ENCODE assay signal across 13 cellular contexts in the genomic region with DNA sequence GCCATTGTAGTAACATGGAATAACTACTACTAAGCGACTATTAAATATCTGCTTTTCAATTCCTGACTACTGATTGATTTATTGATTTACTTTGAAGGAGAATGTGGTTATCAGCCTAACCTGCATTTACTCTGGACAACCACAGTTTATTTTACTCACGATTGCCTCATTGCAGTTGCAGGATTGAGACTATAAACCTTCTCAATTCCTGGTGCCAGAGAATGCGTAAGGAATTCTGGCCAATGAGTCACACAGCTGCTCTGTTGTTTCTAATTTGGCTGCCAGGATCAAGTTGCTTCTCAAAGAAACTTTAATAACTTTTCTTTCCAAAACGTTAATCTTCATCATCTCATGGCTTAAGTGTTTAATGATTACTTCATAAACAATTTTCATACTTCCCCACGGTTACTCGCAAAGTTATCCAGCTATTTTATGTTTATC. TPM values are rescaled to one million over a fixed set of nuclear protein-coding genes. Genes with fewer than 3 reads are reported as not detected.
A peak's percentile ranks its signal among the peaks of the same experiment; 100 is the strongest.
DNase-seq lines count a peak whose midpoint lies in the region; FAIRE-seq and TF ChIP-seq lines count a peak whose summit lies in the region.
"Had no signal": no experiment of that assay in that cellular context is flagged by ENCODE, and none has a peak within 500 bp of the region (broad histone marks: within the 10 kb centered on the region; RNA-seq: fewer than 3 reads in every experiment).

No MANE protein-coding gene starts in this region.

- TF ChIP-seq CTCF in bronchial epithelial cell (IDR thresholded peaks at IDR 0.05; ENCODE audit: insufficient read depth, low read length, severe bottlenecking): no peak
- peak in 1 of 5 experiments; percentile 21 for TF ChIP-seq CTCF in transverse colon (IDR thresholded peaks at IDR 0.05)
- no peak for TF ChIP-seq CTCF in GM13977 (IDR thresholded peaks at IDR 0.05; ENCODE audit: extremely low read depth, insufficient read depth, missing control alignments)

- no peaks in the 10 kb centered on the region for H3K9me3 ChIP-seq in transverse colon

- H3K27me3 ChIP-seq in bronchial epithelial cell (ENCODE audit: control insufficient read depth, insufficient read depth, low read length) (no peaks in the 10 kb centered on the region), transverse colon (no peaks in the 10 kb centered on the region)

- intact Hi-C loops in transverse colon (cut with DNase I; ENCODE audit: low total_unique reads): no loop called here

- no peak overlapping the region for H3K4me3 ChIP-seq in bronchial epithelial cell (ENCODE audit: low read depth, low read length)
- H3K4me3 ChIP-seq in transverse colon: no peak overlapping the region
- H3K4me3 ChIP-seq: coronary artery, HAP-1 had no signal

- in situ Hi-C loops in transverse colon (cut with MboI; ENCODE audit: low pct_ligation_motif_present in 1 of 4, low pct_unique_long_range_greater_than_20kb in 1 of 4, low sequenced_read_pairs in 3 of 4): no loop called here
- in situ Hi-C loops in GM13977 (cut with MboI; ENCODE audit: low pct_unique_long_range_greater_than_20kb, low sequenced_read_pairs, unreplicated experiment): no loop called here

- DNase-seq in HS-27A (ENCODE audit: low read depth) (peak; percentile 91), bronchial epithelial cell (ENCODE audit: low read depth) (peak; percentile 88), islet precursor cell (peak; percentile 82), transverse colon (peak; percentile 9), NK-92 (lab: John Stamatoyannopoulos, UW; ENCODE audit: unreplicated experiment) (no peak), 8988T (no peak), GM13977 (ENCODE audit: low spot score) (no peak)
- DNase-seq in stimulated activated naive CD4-positive, alpha-beta T cell (lab: John Stamatoyannopoulos, UW): no peak
- DNase-seq: MM.1S, naive B cell, SHP77 had no signal

- WGBS in transverse colon (ENCODE audit: low coverage in 1 of 2), 2 donors: 38% methylated on average over 6 of the region's 6 CpGs

- no peaks in the 10 kb centered on the region for H3K36me3 ChIP-seq in bronchial epithelial cell (ENCODE audit: control insufficient read depth, insufficient read depth, low read length)
- no peaks in the 10 kb centered on the region for H3K36me3 ChIP-seq in transverse colon
- H3K36me3 ChIP-seq: HAP-1 had no signal

- FAIRE-seq in bronchial epithelial cell (lab: Jason Lieb, UNC): no peak

- TF ChIP-seq POLR2A in transverse colon (IDR thresholded peaks at IDR 0.05): no peak

- TF ChIP-seq EP300 in transverse colon (IDR thresholded peaks at IDR 0.05; ENCODE audit: low read depth): no peak

- H3K4me1 ChIP-seq in transverse colon: no peaks in the 10 kb centered on the region

- H3K27ac ChIP-seq in transverse colon: peak overlapping the region in 2 of 4 donors; percentile 17 to 36

RNA-seq across cellular contexts. Expression of a gene that starts 13.1 kb away (rescaled TPM):
- total RNA-seq in bronchial epithelial cell (4.5 and 9.1 TPM in 2 replicates), transverse colon (10 to 100 TPM; 10.2 to 26.9 (median 16.9) TPM)

Comparison
In these comparisons a context has a peak if more than half of its experiments do, and no peak if none do; other contexts are left out.
1. DNase-seq: peak in HS-27A (single experiment), bronchial epithelial cell (single experiment), islet precursor cell (single experiment) and transverse colon (single experiment); none in NK-92 (single experiment), stimulated activated naive CD4-positive, alpha-beta T cell (0 of 6), 8988T (single experiment) and GM13977 (single experiment).